Comparison of ENCODE assay signal across 18 cellular contexts in the genomic region with DNA sequence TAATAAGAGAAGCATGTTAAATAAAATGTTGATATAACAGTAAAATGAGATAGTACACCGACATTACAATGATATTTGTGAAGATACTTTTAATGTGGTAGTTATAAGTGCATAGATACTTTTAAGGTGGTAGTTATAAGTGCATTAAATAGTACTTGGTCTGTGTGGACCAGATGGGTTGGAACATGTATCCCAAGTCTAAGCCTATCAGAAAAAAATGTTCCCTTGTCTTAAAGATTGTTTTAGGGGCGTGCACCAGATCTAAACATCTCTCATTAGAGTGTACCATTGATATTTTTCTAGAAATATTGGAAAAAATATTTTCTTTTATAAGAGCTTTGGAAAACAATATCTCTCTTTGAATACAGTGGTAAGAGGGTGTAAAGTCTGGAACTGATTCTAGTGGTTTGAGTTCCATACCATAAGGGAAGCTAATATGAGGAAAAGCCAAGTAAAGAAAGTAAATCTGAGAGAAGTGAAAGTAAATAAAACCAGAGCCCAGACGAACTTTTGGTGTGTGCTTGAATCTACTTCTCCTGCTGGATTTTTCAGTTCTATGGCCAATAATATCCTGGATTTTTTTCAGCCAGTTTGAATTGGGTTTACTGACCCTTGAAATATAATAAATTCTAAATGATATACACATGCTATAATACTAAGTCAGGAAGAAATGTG.
A peak's percentile ranks its signal among the peaks of the same experiment; 100 is the strongest.
DNase-seq lines count a peak whose midpoint lies in the region; ATAC-seq and TF ChIP-seq lines count a peak whose summit lies in the region.
"Had no signal": no experiment of that assay in that cellular context is flagged by ENCODE, and none has a peak within 500 bp of the region (broad histone marks: within the 10 kb centered on the region; RNA-seq: fewer than 3 reads in every experiment).

No MANE protein-coding gene starts in this region.

- no peak overlapping the region for H3K27ac ChIP-seq in right cardiac atrium (ENCODE audit: low read length)
- H3K27ac ChIP-seq in Panc1 (ENCODE audit: low read length): peak overlapping the region; percentile 80
- H3K27ac ChIP-seq: neural progenitor cell, upper lobe of left lung had no signal

- WGBS in right cardiac atrium: 52% methylated on average over 3 of the region's 3 CpGs

- no TSS peak for BruUV-seq in Panc1 (replicated peaks; lab: Mats Ljungman, UMichigan)

- DNase-seq in right cardiac atrium (no peak), Right ventricle myocardium superior (no peak), Panc1 (ENCODE audit: low read depth, low spot score) (no peak), fibroblast of peridontal ligament (ENCODE audit: extremely low read depth) (peak; percentile 45), glomerular visceral epithelial cell (ENCODE audit: extremely low spot score) (no peak), cerebellum (ENCODE audit: low spot score) (no peak)
- DNase-seq: activated CD4-positive, alpha-beta T cell treated with anti-CD3 and anti-CD28 coated beads for 4 hours; activated naive CD8-positive, alpha-beta T cell treated with anti-CD3 and anti-CD28 coated beads, Interleukin-2, amount 50 U/mL, for 24 hours; activated T-cell treated with anti-CD3 and anti-CD28 coated beads, Interleukin-2, amount 50 U/mL, for 1 hour; mesendoderm; NCI-H1417; stimulated activated CD4-positive, alpha-beta T cell treated with anti-CD3 and anti-CD28 coated beads, Interleukin-4, amount 100 ng/mL, for 24 hours; T-helper 17 cell; upper lobe of left lung had no signal

- no peak for ATAC-seq in right cardiac atrium
- ATAC-seq in Right ventricle myocardium superior (ENCODE audit: poor library complexity): no peak
- peak; percentile 60; the same call in 1 of the 2 replicates for ATAC-seq in Panc1
- no peak for ATAC-seq in HG03469 (IDR thresholded peaks at IDR 0.05; ENCODE audit: unreplicated experiment)
- ATAC-seq in HG02840 (IDR thresholded peaks at IDR 0.05; ENCODE audit: low FRiP score, unreplicated experiment): no peak
- ATAC-seq: activated naive CD8-positive, alpha-beta T cell treated with anti-CD3 and anti-CD28 coated beads, Interleukin-2, amount 50 U/mL, for 24 hours; HepG2; T-helper 17 cell had no signal

- no peaks in the 10 kb centered on the region for H3K9me3 ChIP-seq in right cardiac atrium (ENCODE audit: control insufficient read depth, low read length)
- peaks cover 6% of the 10 kb centered on the region; the same call in 1 of the 2 replicates for H3K9me3 ChIP-seq in Panc1 (ENCODE audit: control insufficient read depth, insufficient read depth, low read depth, low read length)
- H3K9me3 ChIP-seq: upper lobe of left lung had no signal

- peak overlapping the region; percentile 25 for H3K4me3 ChIP-seq in right cardiac atrium (ENCODE audit: low read length)
- peak overlapping the region; percentile 16 to 35; a peak in 3 of 4 replicates for H3K4me3 ChIP-seq in Panc1 (ENCODE audit: low read depth in 2 of 2, low read length in 2 of 2)
- H3K4me3 ChIP-seq: neural progenitor cell had no signal

- no peaks in the 10 kb centered on the region for H3K27me3 ChIP-seq in right cardiac atrium (ENCODE audit: control insufficient read depth, insufficient read depth)
- no peaks in the 10 kb centered on the region for H3K27me3 ChIP-seq in Panc1 (ENCODE audit: control insufficient read depth, insufficient read depth, low read length)
- H3K27me3 ChIP-seq: neural progenitor cell, upper lobe of left lung had no signal

- H3K4me1 ChIP-seq in right cardiac atrium (ENCODE audit: control insufficient read depth, insufficient read depth, low read length) (no peaks in the 10 kb centered on the region), Panc1 (ENCODE audit: control insufficient read depth, insufficient read depth, low read length) (peaks cover 3% of the 10 kb centered on the region; the same call in 1 of the 2 replicates)
- H3K4me1 ChIP-seq: neural progenitor cell, upper lobe of left lung had no signal

- no peak for TF ChIP-seq CTCF in Panc1 (IDR thresholded peaks at IDR 0.05)

- no peaks in the 10 kb centered on the region for H3K36me3 ChIP-seq in Panc1 (ENCODE audit: control insufficient read depth, insufficient read depth, low read length)
- H3K36me3 ChIP-seq: neural progenitor cell, upper lobe of left lung had no signal

- POLR2A ChIA-PET in Panc1 (lab: Charles Lee): no interaction called here

- CTCF ChIA-PET in Panc1 (lab: Charles Lee): no interaction called here

- intact Hi-C loops in right cardiac atrium (cut with DNase I): no loop called here
- intact Hi-C loops in Right ventricle myocardium superior (cut with DNase I): no loop called here
- intact Hi-C loops in Panc1 (cut with micrococcal nuclease; ENCODE audit: unreplicated experiment): no loop called here

- in situ Hi-C loops in Panc1 (cut with HindIII; ENCODE audit: low pct_unique_long_range_greater_than_20kb, low sequenced_read_pairs): no loop called here
